ENCODE assay signal across 9 cellular contexts in genomic region chr9:4489919-4490704, GRCh38. TPM values are rescaled to one million over a fixed set of nuclear protein-coding genes. Genes with fewer than 3 reads are reported as not detected.
DNase-seq lines count a peak whose midpoint lies in the region; ATAC-seq and TF ChIP-seq lines count a peak whose summit lies in the region.
"Had no signal": no experiment of that assay in that cellular context is flagged by ENCODE, and none has a peak within 500 bp of the region (broad histone marks: within the 10 kb centered on the region; RNA-seq: fewer than 3 reads in every experiment).

SLC1A1 (plus strand) TSS chr9:4490468; CDS start chr9:4490680, 212 bp downstream.

- DNase-seq in stimulated activated naive CD4-positive, alpha-beta T cell (lab: John Stamatoyannopoulos, UW) = peak in 4 of 6 experiments; percentile 13 to 36 (median 20)
- DNase-seq in stimulated activated naive CD4-positive, alpha-beta T cell treated with Interleukin-2 at 50 U/mL for 16 hours (lab: John Stamatoyannopoulos, UW) = no peak
- DNase-seq in NCI-H128 (lab: John Stamatoyannopoulos, UW; ENCODE audit: unreplicated experiment) (peak; percentile 16), fibroblast of gingiva (ENCODE audit: low read depth) (peak; percentile 85), upper lobe of left lung (peak; percentile 74 to 92)
- peak; percentile 68 for DNase-seq in activated CD8-positive, alpha-beta memory T cell treated with anti-CD3 and anti-CD28 coated beads for 24 hours
- peak in 8 of 9 donors; percentile 8 to 36 (median 28) for DNase-seq in naive thymus-derived CD4-positive, alpha-beta T cell

- H3K4me3 ChIP-seq in naive thymus-derived CD4-positive, alpha-beta T cell (ENCODE audit: low read length) = peak within 1 kb of the TSS; percentile 70
- peak within 1 kb of the TSS; percentile 56 to 92 (median 72) for H3K4me3 ChIP-seq in upper lobe of left lung
- H3K4me3 ChIP-seq: K562 had no signal

- peaks cover 0 to 17% of the 10 kb centered on the region in 2 donors for H3K4me1 ChIP-seq in naive thymus-derived CD4-positive, alpha-beta T cell (ENCODE audit: control insufficient read depth in 2 of 2, insufficient read depth in 2 of 2, low read length in 2 of 2)
- H3K4me1 ChIP-seq in upper lobe of left lung = peaks cover 12 to 27% (median 17%) of the 10 kb centered on the region in 4 donors

- peak in 3 of 4 donors; percentile 16 to 64 (median 43) for TF ChIP-seq POLR2A in upper lobe of left lung (IDR thresholded peaks at IDR 0.05)

- ATAC-seq in HG02588 (IDR thresholded peaks at IDR 0.05; ENCODE audit: unreplicated experiment) (peak; percentile 75), upper lobe of left lung (ENCODE audit: low FRiP score in 2 of 2) (peak; percentile 88 to 90)
- ATAC-seq in naive thymus-derived CD4-positive, alpha-beta T cell = peak; percentile 50
- ATAC-seq: K562 had no signal

- POLR2A ChIA-PET in naive thymus-derived CD4-positive, alpha-beta T cell (lab: Charles Lee) = interaction anchor here (0.6 kb wide), 1 partner anchor 9 kb away, joined by 3 read pairs; no protein-coding TSS in a partner anchor

- 0 to 1% methylated on average over 11 to 63 of the region's 72 CpGs for WGBS in upper lobe of left lung, 2 donors

- H3K36me3 ChIP-seq in naive thymus-derived CD4-positive, alpha-beta T cell (ENCODE audit: control insufficient read depth in 2 of 3, insufficient read depth in 3 of 3, low read length in 3 of 3) = no peaks in the 10 kb centered on the region
- no peaks in the 10 kb centered on the region for H3K36me3 ChIP-seq in upper lobe of left lung

- no peaks in the 10 kb centered on the region for H3K9me3 Mint-ChIP-seq in naive thymus-derived CD4-positive, alpha-beta T cell

- peaks cover 24 to 56% (median 43%) of the 10 kb centered on the region in 5 donors for H3K27me3 Mint-ChIP-seq in naive thymus-derived CD4-positive, alpha-beta T cell

- peaks cover 10 to 37% (median 22%) of the 10 kb centered on the region in 7 donors for H3K4me1 Mint-ChIP-seq in naive thymus-derived CD4-positive, alpha-beta T cell

- H3K4me3 Mint-ChIP-seq in naive thymus-derived CD4-positive, alpha-beta T cell = peak within 1 kb of the TSS; percentile 72 to 92 (median 86)

- H3K27ac Mint-ChIP-seq in naive thymus-derived CD4-positive, alpha-beta T cell = no peak within 1 kb of the TSS

- H3K27ac ChIP-seq in naive thymus-derived CD4-positive, alpha-beta T cell (ENCODE audit: low read depth, low read length) = no peak within 1 kb of the TSS
- H3K27ac ChIP-seq in upper lobe of left lung = peak within 1 kb of the TSS; percentile 36 to 75 (median 60)

- TF ChIP-seq CTCF in upper lobe of left lung (IDR thresholded peaks at IDR 0.05) = peak in 2 of 6 experiments; percentile 15 to 40

- no peaks in the 10 kb centered on the region for H3K36me3 Mint-ChIP-seq in naive thymus-derived CD4-positive, alpha-beta T cell

- CTCF ChIA-PET in naive thymus-derived CD4-positive, alpha-beta T cell (lab: Charles Lee) = no interaction called here

- TF ChIP-seq EP300 in upper lobe of left lung (IDR thresholded peaks at IDR 0.05) = no peak

- no peaks in the 10 kb centered on the region for H3K9me3 ChIP-seq in naive thymus-derived CD4-positive, alpha-beta T cell (ENCODE audit: control insufficient read depth in 2 of 3, low read length in 3 of 3)
- H3K9me3 ChIP-seq in upper lobe of left lung = peaks cover 0 to 2% (median 0%) of the 10 kb centered on the region in 4 donors

- intact Hi-C loops in naive thymus-derived CD4-positive, alpha-beta T cell (cut with micrococcal nuclease) = loop anchor here (5.0 to 10.0 kb wide), 4 partner anchors 62 to 155 kb away; no protein-coding TSS in a partner anchor

- peaks cover 6 to 21% of the 10 kb centered on the region in 2 donors for H3K27me3 ChIP-seq in naive thymus-derived CD4-positive, alpha-beta T cell (ENCODE audit: control insufficient read depth in 2 of 2, insufficient read depth in 2 of 2, low read length in 2 of 2)
- H3K27me3 ChIP-seq in upper lobe of left lung = peaks cover 0 to 2% (median 0%) of the 10 kb centered on the region in 4 donors

RNA-seq across cellular contexts. Expression of gene SLC1A1, which starts in this region (rescaled TPM):
- under 1 TPM in 1 of 5 experiments, not detected in 4; 0.12 TPM for total RNA-seq in naive thymus-derived CD4-positive, alpha-beta T cell
- not detected for polyA plus RNA-seq in naive thymus-derived CD4-positive, alpha-beta T cell
- total RNA-seq in upper lobe of left lung = 10 to 100 TPM; 16.8 to 62.5 (median 40.6) TPM

Comparison
In these comparisons a context has a peak if more than half of its experiments do, and no peak if none do; other contexts are left out.
1. RNA of gene SLC1A1 (total RNA-seq): 16.8 to 62.5 TPM in upper lobe of left lung; 0.12 TPM in naive thymus-derived CD4-positive, alpha-beta T cell; every median in the first group is over 10 times any median in the second.
2. Peak in DNase-seq, ATAC-seq and H3K4me3 ChIP-seq in naive thymus-derived CD4-positive, alpha-beta T cell; RNA of the gene not detected or under 1 TPM.
3. Peak in every context shown above with its lines, with median percentiles within 50 percentile points of each other: ATAC-seq.